ENCODE assay signal across 1 cellular context in the genomic region with DNA sequence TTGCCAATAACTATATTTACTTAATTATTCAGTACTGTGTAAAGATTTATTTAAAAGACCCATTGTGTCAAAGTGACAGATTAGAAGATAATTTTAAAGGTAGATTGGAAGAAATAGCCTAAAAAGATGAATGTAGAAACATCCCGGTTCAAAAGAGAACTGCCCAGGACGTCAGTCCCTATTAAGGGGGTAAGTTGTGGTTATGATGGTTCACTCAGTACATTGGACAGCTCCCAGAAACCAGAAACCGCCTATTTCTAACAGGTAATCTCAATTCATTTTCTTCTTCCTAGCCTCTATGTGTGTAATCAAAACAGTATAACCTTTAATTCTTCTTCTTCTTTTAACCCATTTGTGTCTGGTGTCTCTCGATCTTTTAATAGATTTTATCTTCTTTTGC.
TF ChIP-seq lines count a peak whose summit lies in the region.

No MANE protein-coding gene starts in this region.

TF ChIP-seq in HCT116, 20 proteins besides CTCF, POLR2A, EP300 and RAD21 (continued from another document):
- TF ChIP-seq, protein P1, sequence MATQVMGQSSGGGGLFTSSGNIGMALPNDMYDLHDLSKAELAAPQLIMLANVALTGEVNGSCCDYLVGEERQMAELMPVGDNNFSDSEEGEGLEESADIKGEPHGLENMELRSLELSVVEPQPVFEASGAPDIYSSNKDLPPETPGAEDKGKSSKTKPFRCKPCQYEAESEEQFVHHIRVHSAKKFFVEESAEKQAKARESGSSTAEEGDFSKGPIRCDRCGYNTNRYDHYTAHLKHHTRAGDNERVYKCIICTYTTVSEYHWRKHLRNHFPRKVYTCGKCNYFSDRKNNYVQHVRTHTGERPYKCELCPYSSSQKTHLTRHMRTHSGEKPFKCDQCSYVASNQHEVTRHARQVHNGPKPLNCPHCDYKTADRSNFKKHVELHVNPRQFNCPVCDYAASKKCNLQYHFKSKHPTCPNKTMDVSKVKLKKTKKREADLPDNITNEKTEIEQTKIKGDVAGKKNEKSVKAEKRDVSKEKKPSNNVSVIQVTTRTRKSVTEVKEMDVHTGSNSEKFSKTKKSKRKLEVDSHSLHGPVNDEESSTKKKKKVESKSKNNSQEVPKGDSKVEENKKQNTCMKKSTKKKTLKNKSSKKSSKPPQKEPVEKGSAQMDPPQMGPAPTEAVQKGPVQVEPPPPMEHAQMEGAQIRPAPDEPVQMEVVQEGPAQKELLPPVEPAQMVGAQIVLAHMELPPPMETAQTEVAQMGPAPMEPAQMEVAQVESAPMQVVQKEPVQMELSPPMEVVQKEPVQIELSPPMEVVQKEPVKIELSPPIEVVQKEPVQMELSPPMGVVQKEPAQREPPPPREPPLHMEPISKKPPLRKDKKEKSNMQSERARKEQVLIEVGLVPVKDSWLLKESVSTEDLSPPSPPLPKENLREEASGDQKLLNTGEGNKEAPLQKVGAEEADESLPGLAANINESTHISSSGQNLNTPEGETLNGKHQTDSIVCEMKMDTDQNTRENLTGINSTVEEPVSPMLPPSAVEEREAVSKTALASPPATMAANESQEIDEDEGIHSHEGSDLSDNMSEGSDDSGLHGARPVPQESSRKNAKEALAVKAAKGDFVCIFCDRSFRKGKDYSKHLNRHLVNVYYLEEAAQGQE (IDR thresholded peaks at IDR 0.05; ENCODE audit: low read depth): peak; percentile 80
- no peak for TF ChIP-seq EGR1 (IDR thresholded peaks at IDR 0.05; ENCODE audit: low read depth)
- no peak for TF ChIP-seq EZH2phosphoT487 (IDR thresholded peaks at IDR 0.05; ENCODE audit: borderline replicate concordance)
TF ChIP-seq in HCT116: peak in this region for 1.
